Comparison of ENCODE assay signal across 25 cellular contexts in the genomic region with DNA sequence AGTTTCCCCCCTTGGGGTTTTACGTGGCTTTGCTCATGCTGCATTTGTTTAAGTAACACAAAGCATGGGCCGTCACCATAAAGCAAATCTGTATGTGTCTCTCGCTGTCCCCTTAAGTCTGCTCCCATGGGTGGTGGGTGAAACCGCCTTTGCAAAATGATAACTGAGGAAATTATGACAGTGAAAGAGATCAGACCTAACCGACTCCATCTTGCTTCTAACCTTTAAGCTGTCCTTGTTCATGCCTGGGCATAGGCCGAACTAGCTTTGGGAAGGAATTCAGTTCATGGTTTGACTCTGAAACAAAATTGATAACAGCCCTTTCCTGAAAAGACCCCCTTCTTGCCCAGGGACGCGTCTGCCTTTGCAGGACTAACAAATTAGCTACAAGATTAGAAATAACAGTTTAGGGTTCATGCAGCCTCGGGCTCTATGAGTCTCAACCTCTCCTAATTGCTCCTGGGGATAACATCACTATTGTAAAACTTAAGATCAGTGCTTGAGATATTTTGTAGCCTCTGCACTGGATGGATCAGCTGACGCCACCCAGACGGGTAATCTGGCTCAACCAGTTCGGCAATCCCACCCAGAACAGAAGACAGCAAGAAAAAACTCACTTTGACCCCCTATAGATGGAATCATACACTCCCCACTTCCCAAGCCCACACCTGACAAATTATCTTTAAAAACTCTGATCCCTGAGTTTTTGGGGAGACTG.
"Had no signal": no experiment of that assay in that cellular context is flagged by ENCODE, and none has a peak within 500 bp of the region (broad histone marks: within the 10 kb centered on the region; RNA-seq: fewer than 3 reads in every experiment).

No MANE protein-coding gene starts in this region.

- H3K9me3 ChIP-seq: esophagus squamous epithelium, heart right ventricle, lower lobe of right lung, neutrophil, pancreas, stomach, thyroid gland, upper lobe of left lung had no signal

- H3K27ac Mint-ChIP-seq: effector memory CD8-positive, alpha-beta T cell; immature natural killer cell; natural killer cell; stimulated activated effector memory CD8-positive, alpha-beta T cell treated with anti-CD3 and anti-CD28 coated beads, Interleukin-12 subunit alpha, Interleukin-12 subunit beta, amount 100 ng/mL, for 72 hours had no signal

- H3K4me3 Mint-ChIP-seq: effector memory CD8-positive, alpha-beta T cell; immature natural killer cell; natural killer cell; neural crest cell; stimulated activated effector memory CD8-positive, alpha-beta T cell treated with anti-CD3 and anti-CD28 coated beads, Interleukin-12 subunit alpha, Interleukin-12 subunit beta, amount 100 ng/mL, for 72 hours had no signal

- H3K27me3 ChIP-seq: pancreas, thyroid gland, upper lobe of left lung had no signal

- H3K27ac ChIP-seq: esophagus squamous epithelium, lower lobe of right lung, neutrophil, pancreas, stomach, thyroid gland had no signal

- H3K4me3 ChIP-seq: esophagus squamous epithelium, lower lobe of right lung, pancreas, smooth muscle cell, stomach, thyroid gland, upper lobe of left lung had no signal

- H3K9me3 Mint-ChIP-seq: immature natural killer cell; neural crest cell; stimulated activated effector memory CD8-positive, alpha-beta T cell treated with anti-CD3 and anti-CD28 coated beads, Interleukin-12 subunit alpha, Interleukin-12 subunit beta, amount 100 ng/mL, for 72 hours had no signal

- H3K4me1 ChIP-seq: lower lobe of right lung, pancreas, thyroid gland had no signal

- H3K36me3 ChIP-seq: esophagus squamous epithelium, heart right ventricle, lower lobe of right lung, neutrophil, pancreas, stomach, thyroid gland, upper lobe of left lung had no signal

- DNase-seq: cortex of kidney; effector memory CD8-positive, alpha-beta T cell; erythroblast; esophagus squamous epithelium; foreskin melanocyte; glutamatergic neuron; heart right ventricle; hippocampal formation; immature natural killer cell; left ventricle myocardium superior; lower lobe of right lung; natural killer cell; pancreas; retina; stimulated activated CD4-positive, alpha-beta T cell treated with anti-CD3 and anti-CD28 coated beads, Interleukin-12 subunit alpha, Interleukin-12 subunit beta, amount 100 ng/mL, for 4 hours; stimulated activated CD4-positive, alpha-beta T cell treated with anti-CD3 and anti-CD28 coated beads, Interleukin-1b, Interleukin-23, amount 100 ng/mL, for 48 hours; stimulated activated CD4-positive, alpha-beta T cell treated with anti-CD3 and anti-CD28 coated beads, Interleukin-4, amount 100 ng/mL, for 24 hours; stimulated activated naive CD4-positive, alpha-beta T cell treated with Interleukin-2 at 50 U/mL for 16 hours; stomach; thyroid gland; upper lobe of left lung had no signal

- H3K36me3 Mint-ChIP-seq: immature natural killer cell; natural killer cell; stimulated activated effector memory CD8-positive, alpha-beta T cell treated with anti-CD3 and anti-CD28 coated beads, Interleukin-12 subunit alpha, Interleukin-12 subunit beta, amount 100 ng/mL, for 72 hours had no signal
